ENCODE assay signal across 19 cellular contexts in the genomic region with DNA sequence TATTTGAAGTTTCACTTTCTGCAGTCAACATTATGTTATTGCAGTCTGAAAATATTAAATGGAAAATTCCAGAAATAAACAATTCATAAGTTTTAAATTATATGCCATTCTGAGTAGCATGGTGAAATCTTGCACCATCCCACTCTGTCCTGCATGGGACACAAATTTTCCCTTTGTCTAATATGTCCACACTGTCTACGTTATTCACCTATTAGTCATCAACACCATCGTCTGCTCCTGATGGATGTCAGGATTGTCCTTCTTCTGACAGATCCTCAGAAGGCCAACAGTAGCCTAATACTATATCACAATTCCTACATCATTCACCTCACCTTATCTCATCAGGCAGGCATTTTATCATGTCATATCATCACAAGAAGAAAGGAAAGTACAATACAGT.
A peak's percentile ranks its signal among the peaks of the same experiment; 100 is the strongest.
DNase-seq lines count a peak whose midpoint lies in the region; ATAC-seq, FAIRE-seq and TF ChIP-seq lines count a peak whose summit lies in the region.
"Had no signal": no experiment of that assay in that cellular context is flagged by ENCODE, and none has a peak within 500 bp of the region (broad histone marks: within the 10 kb centered on the region; RNA-seq: fewer than 3 reads in every experiment).

No MANE protein-coding gene starts in this region.

- FAIRE-seq in bronchial epithelial cell (lab: Jason Lieb, UNC) (no peak), urothelium cell line (lab: Jason Lieb, UNC) (no peak)
- FAIRE-seq: GM12878, GM18507 had no signal

- peak; percentile 34 for DNase-seq in EL
- DNase-seq in RPMI7951 (ENCODE audit: low read depth): peak; percentile 1
- peak; percentile 16 for DNase-seq in bronchial epithelial cell (ENCODE audit: low read depth)
- DNase-seq in urothelium cell line (ENCODE audit: low spot score): peak; percentile 18
- DNase-seq in coronary artery (ENCODE audit: low spot score): no peak
- DNase-seq in GM10266 (ENCODE audit: extremely low spot score): no peak
- DNase-seq: COR-L47, DMS153, H9, IMR-90, Kasumi-1, MV-4-11, NCI-H1436, NCI-H2081, NCI-H2227 treated with DMSO at 0.1 percent for 48 hours, NCI-H526 had no signal

- no peaks in the 10 kb centered on the region for H3K27me3 ChIP-seq in bronchial epithelial cell (ENCODE audit: control insufficient read depth, insufficient read depth, low read length)

- H3K27ac ChIP-seq in coronary artery: no peak overlapping the region

- ATAC-seq in HG02970 (IDR thresholded peaks at IDR 0.05; ENCODE audit: low FRiP score, unreplicated experiment): no peak
- ATAC-seq: GM12878 had no signal

- no peaks in the 10 kb centered on the region for H3K36me3 ChIP-seq in bronchial epithelial cell (ENCODE audit: control insufficient read depth, insufficient read depth, low read length)

- no peak for TF ChIP-seq CTCF in bronchial epithelial cell (IDR thresholded peaks at IDR 0.05; ENCODE audit: insufficient read depth, low read length, severe bottlenecking)
- TF ChIP-seq CTCF in coronary artery (IDR thresholded peaks at IDR 0.05): no peak
- no peak for TF ChIP-seq CTCF in GM10266 (IDR thresholded peaks at IDR 0.05; ENCODE audit: control insufficient read depth, insufficient read depth, low read depth, missing control alignments)

- H3K4me3 ChIP-seq in bronchial epithelial cell (ENCODE audit: low read depth, low read length) (no peak overlapping the region), coronary artery (no peak overlapping the region)
- H3K4me3 ChIP-seq: GM12878 had no signal

Comparison
In these comparisons a context has a peak if more than half of its experiments do, and no peak if none do; other contexts are left out.
1. DNase-seq: peak in EL (single experiment), RPMI7951 (single experiment), bronchial epithelial cell (single experiment) and urothelium cell line (single experiment); none in coronary artery (single experiment) and GM10266 (single experiment).